Comparison of ENCODE assay signal across 1 cellular context in genomic region chr17:50480142-50480764, GRCh38.
TF ChIP-seq lines count a peak whose summit lies in the region.

No MANE protein-coding gene starts in this region.

TF ChIP-seq in HEK293, 187 proteins besides CTCF, POLR2A, EP300 and RAD21 (continued from another document):
- TF ChIP-seq PRDM10 (tag by site-specific recombination; IDR thresholded peaks at IDR 0.05) (peak; percentile 84), ZNF843 (tag by site-specific recombination; IDR thresholded peaks at IDR 0.05) (no peak), ZNF157 (tag by site-specific recombination; IDR thresholded peaks at IDR 0.05) (no peak), ZNF174 (tag by site-specific recombination; IDR thresholded peaks at IDR 0.05) (no peak), ZNF280D (tag by site-specific recombination; IDR thresholded peaks at IDR 0.05) (no peak), ZNF777 (tag by site-specific recombination; IDR thresholded peaks at IDR 0.05; ENCODE audit: borderline replicate concordance) (no peak), ZBTB44 (tag by site-specific recombination; IDR thresholded peaks at IDR 0.05) (no peak)
TF ChIP-seq in HEK293: peak in this region for 3.
